8 cellular contexts compared by ENCODE assay signal in the genomic region with DNA sequence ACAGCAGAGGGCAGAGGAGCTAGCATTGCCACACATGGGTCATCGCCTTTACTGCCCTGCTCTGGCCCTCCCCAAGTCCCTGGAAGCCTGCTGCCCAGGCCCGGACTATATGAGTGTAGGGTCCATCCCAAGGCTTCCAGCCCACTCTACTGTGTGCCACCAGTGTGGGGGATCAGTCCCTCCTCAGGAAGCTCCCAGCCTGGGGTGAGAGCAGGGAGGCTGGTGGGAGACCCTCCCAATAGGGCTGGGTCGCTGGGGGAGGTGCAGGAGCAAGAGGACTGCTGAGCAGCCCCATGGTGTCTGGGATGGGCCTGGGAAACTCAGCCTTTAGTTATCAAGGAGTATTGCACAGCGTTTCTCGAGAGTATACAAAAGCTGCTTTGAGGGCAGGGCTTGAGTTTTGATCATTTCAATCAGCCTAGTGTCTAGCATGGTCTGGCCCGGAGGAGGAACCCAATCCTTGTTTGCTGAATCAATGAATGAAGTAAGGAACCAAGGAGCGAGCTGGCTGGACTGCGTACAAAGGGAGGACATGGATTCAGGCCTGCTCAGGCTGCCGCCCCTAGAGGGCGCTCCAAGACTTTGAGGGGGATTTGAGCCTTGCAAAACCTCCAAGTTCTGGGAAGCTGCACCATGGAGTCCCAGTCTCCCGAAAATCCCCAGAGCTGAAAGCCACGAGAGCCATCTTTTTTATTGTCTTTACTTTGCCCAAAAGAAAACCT.
A peak's percentile ranks its signal among the peaks of the same experiment; 100 is the strongest.
DNase-seq lines count a peak whose midpoint lies in the region; ATAC-seq and TF ChIP-seq lines count a peak whose summit lies in the region.

No MANE protein-coding gene starts in this region.

- no peak for TF ChIP-seq POLR2A in prostate gland (IDR thresholded peaks at IDR 0.05)
- no peak for TF ChIP-seq POLR2A in GM18505 (IDR thresholded peaks at IDR 0.05; ENCODE audit: borderline replicate concordance, extremely low read depth, insufficient read depth, insufficient read length)

- H3K9me3 ChIP-seq in Loucy (ENCODE audit: insufficient read depth, low read depth, low read length) (no peaks in the 10 kb centered on the region), prostate gland (no peaks in the 10 kb centered on the region)

- intact Hi-C loops in cardiac septum (cut with DNase I) (loop anchor here (5.0 kb wide), 1 partner anchor 604 kb away; no protein-coding TSS in a partner anchor), prostate gland (cut with DNase I) (loop anchor here (5.0 kb wide), 3 partner anchors 44 to 604 kb away; no protein-coding TSS in a partner anchor)

- no peak overlapping the region for H2AFZ ChIP-seq in Loucy (ENCODE audit: low read length)

- CTCF ChIA-PET in RWPE1 (lab: Yijun Ruan, JAX) = interaction anchor here (0.5 to 2.8 kb wide), 10 partner anchors 9 to 1434 kb away, joined by 3 to 13 read pairs (median 4); no protein-coding TSS in a partner anchor

- POLR2A ChIA-PET in RWPE1 (lab: Yijun Ruan, JAX; ENCODE audit: low non-redundant PET) = no interaction called here

- H3K4me3 ChIP-seq in Loucy (ENCODE audit: low read length, poor library complexity, severe bottlenecking) (no peak overlapping the region), prostate gland (no peak overlapping the region)

- no peaks in the 10 kb centered on the region for H4K20me1 ChIP-seq in Loucy (ENCODE audit: insufficient read depth, low read length, poor library complexity, severe bottlenecking)

- TF ChIP-seq CTCF in Loucy (conservative IDR thresholded peaks at IDR 0.05; ENCODE audit: low read length) = peak; percentile 99
- TF ChIP-seq CTCF in RWPE1 (conservative IDR thresholded peaks at IDR 0.05; ENCODE audit: low read depth) = peak; percentile 72
- TF ChIP-seq CTCF in prostate gland (IDR thresholded peaks at IDR 0.05) = peak; percentile 63 to 80 (median 70)

- WGBS in prostate gland = 40% methylated on average over 12 of the region's 12 CpGs

- ATAC-seq in HG03442 (IDR thresholded peaks at IDR 0.05; ENCODE audit: unreplicated experiment) (no peak), GM18505 (IDR thresholded peaks at IDR 0.05; ENCODE audit: unreplicated experiment) (no peak)

- H3K79me2 ChIP-seq in Loucy (ENCODE audit: insufficient read depth, low read length) = no peaks in the 10 kb centered on the region

- H3K27ac ChIP-seq in RWPE1 (peak overlapping the region; percentile 95), prostate gland (peak overlapping the region; percentile 0 to 43)

- H3F3A ChIP-seq in Loucy (ENCODE audit: low read depth) = no peaks in the 10 kb centered on the region

- H3K4me2 ChIP-seq in Loucy (ENCODE audit: low read depth, low read length, poor library complexity, severe bottlenecking) = no peak overlapping the region

- no peaks in the 10 kb centered on the region for H3K27me3 ChIP-seq in Loucy (ENCODE audit: insufficient read depth, low read length, poor library complexity, severe bottlenecking)
- H3K27me3 ChIP-seq in prostate gland (replicated peaks; ENCODE audit: insufficient read depth) = no peaks in the 10 kb centered on the region

- H3K9me2 ChIP-seq in Loucy (replicated peaks; ENCODE audit: low read depth, low read length) = no peaks in the 10 kb centered on the region

- H3K4me1 ChIP-seq in Loucy (ENCODE audit: insufficient read depth, low read length, poor library complexity, severe bottlenecking) = peaks cover 23% of the 10 kb centered on the region
- H3K4me1 ChIP-seq in prostate gland (replicated peaks) = no peaks in the 10 kb centered on the region

- DNase-seq in EL (peak; percentile 93), RWPE1 (ENCODE audit: low spot score) (peak; percentile 63), amniotic epithelial cell (ENCODE audit: low read depth) (peak; percentile 90), cardiac septum (ENCODE audit: low spot score) (peak; percentile 88), prostate gland (ENCODE audit: low spot score) (peak; percentile 62)

- no peak overlapping the region for H3K9ac ChIP-seq in Loucy (ENCODE audit: low read depth, low read length, poor library complexity, severe bottlenecking)

- H3K36me3 ChIP-seq in Loucy (ENCODE audit: insufficient read depth, low read length) (no peaks in the 10 kb centered on the region), prostate gland (no peaks in the 10 kb centered on the region)
